In the genomic region with DNA sequence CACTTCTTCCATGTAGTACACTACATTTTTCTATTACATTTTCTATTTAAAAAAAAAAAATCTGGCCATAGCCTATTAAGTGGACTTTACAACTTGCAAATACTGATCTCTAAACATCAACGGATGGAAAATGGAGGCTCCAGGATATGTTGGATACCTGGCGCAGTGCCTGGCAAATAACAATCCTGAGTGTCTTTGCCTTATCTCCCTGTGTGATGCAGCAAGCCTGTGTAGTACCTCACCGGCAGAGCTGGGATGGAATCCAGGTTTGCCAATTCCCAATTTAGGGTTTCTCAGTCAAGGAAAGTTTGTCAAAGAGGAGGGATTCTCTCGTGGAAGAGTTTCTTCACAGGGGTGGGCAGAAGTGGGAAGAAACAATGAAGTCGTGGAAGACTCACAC, we compare ENCODE assay signal across 25 cellular contexts.
DNase-seq lines count a peak whose midpoint lies in the region; ATAC-seq, FAIRE-seq and TF ChIP-seq lines count a peak whose summit lies in the region.
"Had no signal": no experiment of that assay in that cellular context is flagged by ENCODE, and none has a peak within 500 bp of the region (broad histone marks: within the 10 kb centered on the region; RNA-seq: fewer than 3 reads in every experiment).

No MANE protein-coding gene starts in this region.

- no peak overlapping the region for H3K56ac ChIP-seq in H1 (replicated peaks; ENCODE audit: insufficient read length, low read depth, low read length)

- TF ChIP-seq POLR2A in H1 (IDR thresholded peaks at IDR 0.05; ENCODE audit: control extremely low read depth in 1 of 2, low read depth in 2 of 2, low read length in 2 of 2), result no peak
- TF ChIP-seq POLR2A in uterus (IDR thresholded peaks at IDR 0.05), result no peak

- H4K5ac ChIP-seq in H1 (ENCODE audit: insufficient read length, low read depth, low read length), result no peak overlapping the region

- H3K4me1 ChIP-seq in right atrium auricular region, result peaks cover 0 to 39% of the 10 kb centered on the region in 2 donors
- H3K4me1 ChIP-seq in H1 (replicated peaks in 1 of 4; ENCODE audit: control insufficient read depth in 3 of 4, insufficient read depth in 4 of 4, low read length in 3 of 4), result peaks cover 0 to 5% (median 2%) of the 10 kb centered on the region in 4 experiments; a peak in 5 of 7 replicates
- peaks cover 5 to 8% of the 10 kb centered on the region in 2 donors for H3K4me1 ChIP-seq in uterus
- H3K4me1 ChIP-seq: A549 had no signal

- H3K9me3 ChIP-seq in right atrium auricular region (no peaks in the 10 kb centered on the region), H1 (ENCODE audit: insufficient read depth in 2 of 2, low read depth in 1 of 2, low read length in 1 of 2) (no peaks in the 10 kb centered on the region), uterus (no peaks in the 10 kb centered on the region)
- H3K9me3 ChIP-seq: A549, MG63 had no signal

- H2BK5ac ChIP-seq in H1 (ENCODE audit: low read depth, low read length), result no peak overlapping the region

- TF ChIP-seq EP300 in H1 (IDR thresholded peaks at IDR 0.05; ENCODE audit: borderline replicate concordance in 1 of 2, low read depth in 2 of 2, low read length in 2 of 2), result no peak

- H3K4me3 ChIP-seq in right atrium auricular region (no peak overlapping the region), H1 (ENCODE audit: extremely low read depth in 1 of 4, insufficient read depth in 2 of 4, low read depth in 3 of 4, low read length in 4 of 4) (no peak overlapping the region), uterus (no peak overlapping the region)
- H3K4me3 ChIP-seq: A549, GM23248, MG63 had no signal

- no peak overlapping the region for H2BK12ac ChIP-seq in H1 (ENCODE audit: low read depth, low read length)

- no peak overlapping the region for H2BK20ac ChIP-seq in H1 (ENCODE audit: low read length)

- H3K27me3 ChIP-seq in right atrium auricular region (no peaks in the 10 kb centered on the region), H1 (replicated peaks in 1 of 4; ENCODE audit: control insufficient read depth in 3 of 4, extremely low read depth in 1 of 4, insufficient read depth in 3 of 4, low read length in 3 of 4) (no peaks in the 10 kb centered on the region; a peak in 1 of 7 replicates), uterus (no peaks in the 10 kb centered on the region)
- H3K27me3 ChIP-seq: MG63 had no signal

- H3K36me3 ChIP-seq in right atrium auricular region (no peaks in the 10 kb centered on the region), H1 (ENCODE audit: control insufficient read depth in 2 of 4, insufficient read depth in 4 of 4, low read length in 3 of 4) (no peaks in the 10 kb centered on the region; a peak in 1 of 8 replicates), uterus (no peaks in the 10 kb centered on the region)
- H3K36me3 ChIP-seq: MG63 had no signal

- no peak overlapping the region for H4K91ac ChIP-seq in H1 (replicated peaks; ENCODE audit: insufficient read length, low read length)

- no peaks in the 10 kb centered on the region for H4K20me1 ChIP-seq in H1 (replicated peaks in 1 of 2; ENCODE audit: control insufficient read depth in 1 of 2, insufficient read depth in 2 of 2, low read length in 2 of 2)

- no peak overlapping the region for H2AK5ac ChIP-seq in H1 (ENCODE audit: low read depth, low read length)

- no peak overlapping the region for H3K4me2 ChIP-seq in H1 (ENCODE audit: insufficient read depth in 1 of 2, low read depth in 2 of 2, low read length in 2 of 2)
- H3K4me2 ChIP-seq: A549 had no signal

- H2AFZ ChIP-seq in H1 (ENCODE audit: low read length), result 0 out of 2 replicates have a peak overlapping the region, but pooled peaks have one; percentile 50
- H2AFZ ChIP-seq: GM23248 had no signal

- TF ChIP-seq RAD21 in H1 (IDR thresholded peaks at IDR 0.05 in 1 of 2, conservative IDR thresholded peaks at IDR 0.05 in 1 of 2; ENCODE audit: low read depth in 2 of 2, low read length in 2 of 2), result no peak

- H3K4ac ChIP-seq in H1 (replicated peaks; ENCODE audit: insufficient read length, low read depth, low read length), result no peak overlapping the region

- intact Hi-C loops in left cardiac atrium (cut with DNase I) (no loop called here), left ventricle myocardium superior (cut with micrococcal nuclease) (no loop called here), uterus (cut with DNase I; ENCODE audit: low total_unique reads) (no loop called here)

- no peak overlapping the region for H2BK15ac ChIP-seq in H1 (ENCODE audit: low read length)

- DNase-seq in left cardiac atrium (peak; percentile 24), right atrium auricular region (ENCODE audit: low spot score) (no peak), H1 (ENCODE audit: low read depth in 1 of 2, low spot score in 2 of 2) (no peak), left ventricle myocardium superior (peak; percentile 28), uterus (no peak), SKM-1 (lab: John Stamatoyannopoulos, UW; ENCODE audit: unreplicated experiment) (no peak)
- DNase-seq: C1 segment of cervical spinal cord; CD4-positive, alpha-beta memory T cell; COR-L47; GM23248; H9; KBM-7; MG63; NCI-H1417; NCI-H1694 treated with DMSO at 0.1 percent for 48 hours; NCI-H2081; NCI-H2171; NCI-H345; NCI-H510A treated with DMSO at 0.1 percent for 48 hours; RPMI8226; SHP77 treated with DMSO at 0.1 percent for 48 hours had no signal

- no peak overlapping the region for H3K14ac ChIP-seq in H1 (ENCODE audit: insufficient read length)

- FAIRE-seq in H1 (lab: Jason Lieb, UNC), result no peak
- FAIRE-seq: A549, GM18507 had no signal

- no peaks in the 10 kb centered on the region for H3K79me1 ChIP-seq in H1 (ENCODE audit: low read depth, low read length)

- POLR2A ChIA-PET in H1 (lab: Charles Lee; ENCODE audit: partially characterized antibody), result no interaction called here

- CTCF ChIA-PET in H1 (lab: Charles Lee; ENCODE audit: partially characterized antibody), result interaction anchor here (0.9 to 1.6 kb wide), 3 partner anchors 23 to 154 kb away, joined by 3 to 4 read pairs (median 3); no protein-coding TSS in a partner anchor

- H3K18ac ChIP-seq in H1 (ENCODE audit: extremely low read depth, low read length), result no peak overlapping the region

- TF ChIP-seq CTCF in right atrium auricular region (IDR thresholded peaks at IDR 0.05) (no peak), H1 (IDR thresholded peaks at IDR 0.05; ENCODE audit: control extremely low read depth in 1 of 3, insufficient read depth in 1 of 3, low read depth in 1 of 3, low read length in 3 of 3) (no peak), uterus (IDR thresholded peaks at IDR 0.05) (no peak)

- peak in 1 of 2 donors; percentile 45 for ATAC-seq in left cardiac atrium
- peak; percentile 54 for ATAC-seq in left ventricle myocardium superior
- no peak for ATAC-seq in HG03520 (IDR thresholded peaks at IDR 0.05; ENCODE audit: unreplicated experiment)
- ATAC-seq in GM21381 (IDR thresholded peaks at IDR 0.05; ENCODE audit: unreplicated experiment), result no peak
- ATAC-seq: A549 had no signal

- no peaks in the 10 kb centered on the region for H3K23me2 ChIP-seq in H1 (ENCODE audit: low read depth, low read length)

- WGBS in H1 (ENCODE audit: extremely low coverage in 1 of 2, insufficient coverage in 1 of 2, insufficient read length in 1 of 2, insufficient replicate concordance in 2 of 2, low coverage in 1 of 2, low lambda C conversion rate in 2 of 2, missing lambda C conversion rate in 1 of 2), 2 experiments, result 84% methylated on average over 5 of the region's 5 CpGs; no CpG with 5 or more reads in 1 of the 2 experiments

- no peak overlapping the region for H2BK120ac ChIP-seq in H1 (replicated peaks; ENCODE audit: low read depth, low read length)

- H3K27ac ChIP-seq in right atrium auricular region (peak overlapping the region in 1 of 2 donors; percentile 61), H1 (ENCODE audit: low read depth, low read length) (no peak overlapping the region), uterus (peak overlapping the region; percentile 76 to 84)
- H3K27ac ChIP-seq: A549, GM23248 had no signal

- no peak overlapping the region for H3K9ac ChIP-seq in H1 (replicated peaks in 1 of 4; ENCODE audit: extremely low read depth in 1 of 4, low read depth in 3 of 4, low read length in 3 of 4)
- H3K9ac ChIP-seq: GM23248 had no signal

- H3K79me2 ChIP-seq in H1 (ENCODE audit: control insufficient read depth in 1 of 2, insufficient read depth in 2 of 2, low read length in 2 of 2), result no peaks in the 10 kb centered on the region

- H4K8ac ChIP-seq in H1 (ENCODE audit: extremely low read depth, insufficient read depth, low read length), result no peak overlapping the region

- H3K23ac ChIP-seq in H1 (ENCODE audit: insufficient read length), result no peak overlapping the region

TF ChIP-seq in H1, 55 proteins besides CTCF, POLR2A, EP300 and RAD21:
- no peak for TF ChIP-seq YY1 (IDR thresholded peaks at IDR 0.05; ENCODE audit: low read depth, low read length)
- TF ChIP-seq SP4 (IDR thresholded peaks at IDR 0.05; ENCODE audit: low read length), result no peak
- no peak for TF ChIP-seq TCF12 (IDR thresholded peaks at IDR 0.05; ENCODE audit: low read depth, low read length)
- TF ChIP-seq KDM4A (IDR thresholded peaks at IDR 0.05; ENCODE audit: low read depth, low read length, severe bottlenecking), result no peak
- TF ChIP-seq NANOG (IDR thresholded peaks at IDR 0.05; ENCODE audit: insufficient read depth, low read depth, low read length, poor library complexity, severe bottlenecking), result no peak
- TF ChIP-seq CBX8 (IDR thresholded peaks at IDR 0.05; ENCODE audit: borderline replicate concordance, low read depth, low read length), result no peak
TF ChIP-seq in H1: peak in this region for 0.

Comparison
In these comparisons a context has a peak if more than half of its experiments do, and no peak if none do; other contexts are left out.
1. DNase-seq: peak in left cardiac atrium (single experiment) and left ventricle myocardium superior (single experiment); none in right atrium auricular region (single experiment), H1 (0 of 2), uterus (0 of 2) and SKM-1 (single experiment).